ENCODE assay signal across 25 cellular contexts in the genomic region with DNA sequence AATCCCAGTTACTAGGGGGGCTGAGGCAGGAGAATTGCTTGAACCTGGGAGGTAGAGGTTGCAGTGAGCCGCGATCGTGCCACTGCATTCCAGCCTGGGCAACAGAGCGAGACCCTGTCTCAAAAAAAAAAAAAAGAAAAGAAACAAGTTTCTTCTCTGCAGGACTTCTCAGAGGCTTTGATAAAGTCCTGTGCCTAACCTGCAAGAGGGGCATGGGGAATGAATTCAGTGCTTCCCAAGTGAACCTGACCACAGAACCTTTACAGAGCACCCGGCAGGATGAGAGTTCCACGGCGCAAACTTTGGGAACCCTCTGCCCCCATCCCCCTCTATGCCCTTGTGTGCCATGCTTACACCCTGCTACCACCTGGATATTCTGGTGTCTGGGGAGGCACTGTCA.
"Had no signal": no experiment of that assay in that cellular context is flagged by ENCODE, and none has a peak within 500 bp of the region (broad histone marks: within the 10 kb centered on the region; RNA-seq: fewer than 3 reads in every experiment).

No MANE protein-coding gene starts in this region.

- H3K4me2 ChIP-seq: hepatocyte, smooth muscle cell had no signal

- H3K27ac ChIP-seq: hepatocyte, lower lobe of right lung, parathyroid adenoma, right atrium auricular region, right lobe of liver had no signal

- H3K36me3 Mint-ChIP-seq: naive thymus-derived CD8-positive, alpha-beta T cell; stimulated activated memory B cell treated with anti-CD40 and anti-IgM and Interleukin-4, amounts not matched to agents 10 μg/mL and 1 μg/mL and 100 μg/mL, for 72 hours had no signal

- H3K27ac Mint-ChIP-seq: nephron; progenitor cell of endocrine pancreas; stimulated activated naive CD8-positive, alpha-beta T cell treated with anti-CD3 and anti-CD28 coated beads, Interleukin-15, amount 100 ng/mL, for 72 hours had no signal

- DNase-seq: heart right ventricle; islet precursor cell; mammary epithelial cell; mesenchymal stem cell; naive thymus-derived CD8-positive, alpha-beta T cell; right lobe of liver; stimulated activated CD4-positive, alpha-beta T cell treated with anti-CD3 and anti-CD28 coated beads, Interleukin-1b, Interleukin-23, amount 100 ng/mL, for 48 hours; stimulated activated CD4-positive, alpha-beta T cell treated with anti-CD3 and anti-CD28 coated beads, Interleukin-2, amount 100 ng/mL, for 48 hours; stimulated activated CD4-positive, alpha-beta T cell treated with anti-CD3 and anti-CD28 coated beads, Interleukin-4, amount 100 ng/mL, for 4 hours; stimulated activated CD8-positive, alpha-beta memory T cell treated with anti-CD3 and anti-CD28 coated beads, Interleukin-4, amount 100 ng/mL, for 48 hours; stimulated activated naive CD4-positive, alpha-beta T cell treated with Interleukin-2 at 50 U/mL for 16 hours; stimulated activated naive CD8-positive, alpha-beta T cell treated with anti-CD3 and anti-CD28 coated beads, Interleukin-15, amount 100 ng/mL, for 72 hours; substantia nigra had no signal

- H3K27me3 ChIP-seq: heart right ventricle, hepatocyte, right atrium auricular region, right lobe of liver, tibial nerve, upper lobe of left lung had no signal

- H3K4me3 Mint-ChIP-seq: naive thymus-derived CD8-positive, alpha-beta T cell; nephron; neural crest cell; stimulated activated memory B cell treated with anti-CD40 and anti-IgM and Interleukin-4, amounts not matched to agents 10 μg/mL and 1 μg/mL and 100 μg/mL, for 72 hours; stimulated activated naive CD8-positive, alpha-beta T cell treated with anti-CD3 and anti-CD28 coated beads, Interleukin-15, amount 100 ng/mL, for 72 hours had no signal

- H3K9ac ChIP-seq: parathyroid adenoma had no signal

- H3K9me3 ChIP-seq: heart right ventricle, lower lobe of right lung, right atrium auricular region, right lobe of liver, tibial nerve, upper lobe of left lung had no signal

- ATAC-seq: heart right ventricle; left lobe of liver; lower lobe of right lung; naive thymus-derived CD8-positive, alpha-beta T cell; stimulated activated memory B cell treated with anti-CD40 and anti-IgM and Interleukin-4, amounts not matched to agents 10 μg/mL and 1 μg/mL and 100 μg/mL, for 72 hours; stimulated activated naive CD8-positive, alpha-beta T cell treated with anti-CD3 and anti-CD28 coated beads, Interleukin-15, amount 100 ng/mL, for 72 hours had no signal

- H3K27me3 Mint-ChIP-seq: progenitor cell of endocrine pancreas; stimulated activated memory B cell treated with anti-CD40 and anti-IgM and Interleukin-4, amounts not matched to agents 10 μg/mL and 1 μg/mL and 100 μg/mL, for 72 hours; stimulated activated naive CD8-positive, alpha-beta T cell treated with anti-CD3 and anti-CD28 coated beads, Interleukin-15, amount 100 ng/mL, for 72 hours had no signal

- H3K4me3 ChIP-seq: heart right ventricle, hepatocyte, lower lobe of right lung, right atrium auricular region, right lobe of liver, smooth muscle cell, tibial nerve, upper lobe of left lung had no signal

- H3K36me3 ChIP-seq: right atrium auricular region, right lobe of liver had no signal

- H3K4me1 ChIP-seq: lower lobe of right lung, parathyroid adenoma had no signal

- H3K9me3 Mint-ChIP-seq: naive thymus-derived CD8-positive, alpha-beta T cell; nephron; neural crest cell; stimulated activated memory B cell treated with anti-CD40 and anti-IgM and Interleukin-4, amounts not matched to agents 10 μg/mL and 1 μg/mL and 100 μg/mL, for 72 hours; stimulated activated naive CD8-positive, alpha-beta T cell treated with anti-CD3 and anti-CD28 coated beads, Interleukin-15, amount 100 ng/mL, for 72 hours had no signal

- H3K4me1 Mint-ChIP-seq: nephron had no signal

- H3K79me2 ChIP-seq: hepatocyte, parathyroid adenoma had no signal

- H2AFZ ChIP-seq: hepatocyte, parathyroid adenoma had no signal
